ENCODE assay signal across 23 cellular contexts in the genomic region with DNA sequence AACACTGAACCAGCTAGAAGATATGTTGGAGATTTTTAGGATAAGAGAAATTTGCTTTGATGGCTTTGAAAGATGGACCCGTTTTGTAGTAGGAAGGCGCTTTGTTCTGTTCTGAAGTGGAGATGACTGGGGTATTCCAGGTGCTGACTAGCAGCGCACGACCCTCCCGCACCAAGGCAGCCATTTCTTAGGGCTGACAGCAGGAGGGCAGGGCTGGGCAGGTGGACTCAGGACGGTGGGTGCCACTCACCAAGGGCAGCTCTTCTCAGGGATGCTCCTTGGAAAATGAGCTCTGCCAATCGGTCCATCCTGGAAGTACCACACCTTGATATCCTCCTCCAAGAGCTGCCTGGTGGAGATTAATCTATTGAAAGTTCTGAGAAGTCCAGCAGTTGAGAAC.
DNase-seq lines count a peak whose midpoint lies in the region; ATAC-seq, FAIRE-seq and TF ChIP-seq lines count a peak whose summit lies in the region.
"Had no signal": no experiment of that assay in that cellular context is flagged by ENCODE, and none has a peak within 500 bp of the region (broad histone marks: within the 10 kb centered on the region; RNA-seq: fewer than 3 reads in every experiment).

No MANE protein-coding gene starts in this region.

- intact Hi-C loops in kidney (cut with DNase I) (no loop called here), tibial artery (cut with DNase I; ENCODE audit: low total_unique reads) (no loop called here)

- no peak for ATAC-seq in GM18873 (IDR thresholded peaks at IDR 0.05; ENCODE audit: low FRiP score, unreplicated experiment)
- ATAC-seq in GM19463 (IDR thresholded peaks at IDR 0.05; ENCODE audit: unreplicated experiment): no peak

- DNase-seq in kidney: peak; percentile 60
- peak; percentile 22 for DNase-seq in osteoblast (ENCODE audit: insufficient read length, low spot score, missing footprints)
- DNase-seq in tibial artery: no peak
- DNase-seq: 8988T; ACHN; BE2C; C1 segment of cervical spinal cord; CD4-positive, alpha-beta memory T cell; CD4-positive, CD25-positive, alpha-beta regulatory T cell; CD8-positive, alpha-beta memory T cell; COR-L47; DMS 273 treated with DMSO at 0.1 percent for 48 hours; DMS153; DMS53; DMS79; DND-41; EL; GDM1 had no signal

- H3K9me3 ChIP-seq in kidney (ENCODE audit: control insufficient read depth in 1 of 2, low read length in 2 of 2): no peaks in the 10 kb centered on the region
- H3K9me3 ChIP-seq in osteoblast (ENCODE audit: low read depth, low read length): no peaks in the 10 kb centered on the region
- no peaks in the 10 kb centered on the region for H3K9me3 ChIP-seq in tibial artery
- H3K9me3 ChIP-seq: BLaER1 had no signal

- H4K20me1 ChIP-seq in osteoblast (ENCODE audit: insufficient read depth, low read length): no peaks in the 10 kb centered on the region
- H4K20me1 ChIP-seq: BLaER1 had no signal

- H3K79me2 ChIP-seq in osteoblast (ENCODE audit: insufficient read depth, low read length): no peaks in the 10 kb centered on the region

- H3K4me3 ChIP-seq in kidney (ENCODE audit: low read length in 2 of 2): no peak overlapping the region
- H3K4me3 ChIP-seq in osteoblast (ENCODE audit: insufficient read depth, low read length): no peak overlapping the region
- no peak overlapping the region for H3K4me3 ChIP-seq in tibial artery
- H3K4me3 ChIP-seq: BLaER1 had no signal

- no peak overlapping the region for H3K4me2 ChIP-seq in osteoblast (ENCODE audit: insufficient read depth, low read length)
- H3K4me2 ChIP-seq: BLaER1 had no signal

- H3K27me3 ChIP-seq in osteoblast (ENCODE audit: insufficient read depth, low read length) (no peaks in the 10 kb centered on the region), tibial artery (no peaks in the 10 kb centered on the region)
- H3K27me3 ChIP-seq: BE2C, BLaER1 had no signal

- no peak overlapping the region for H3K27ac ChIP-seq in kidney (ENCODE audit: low read depth in 2 of 2, low read length in 2 of 2)
- no peak overlapping the region for H3K27ac ChIP-seq in osteoblast (ENCODE audit: low read depth, low read length)
- H3K27ac ChIP-seq in tibial artery: no peak overlapping the region
- H3K27ac ChIP-seq: BLaER1 had no signal

- TF ChIP-seq CTCF in kidney (IDR thresholded peaks at IDR 0.05; ENCODE audit: borderline replicate concordance, extremely low read depth, insufficient read depth): no peak
- no peak for TF ChIP-seq CTCF in osteoblast (IDR thresholded peaks at IDR 0.05; ENCODE audit: extremely low read depth, low read depth, low read length)
- no peak for TF ChIP-seq CTCF in tibial artery (IDR thresholded peaks at IDR 0.05)

- H3K9ac ChIP-seq in kidney (ENCODE audit: low read length in 2 of 2): no peak overlapping the region
- H3K9ac ChIP-seq: BLaER1 had no signal

- H3K4me1 ChIP-seq in kidney (ENCODE audit: control insufficient read depth in 1 of 2, insufficient read depth in 1 of 2, low read depth in 1 of 2, low read length in 2 of 2): no peaks in the 10 kb centered on the region
- H3K4me1 ChIP-seq in osteoblast (ENCODE audit: insufficient read depth, low read length): no peaks in the 10 kb centered on the region
- no peaks in the 10 kb centered on the region for H3K4me1 ChIP-seq in tibial artery
- H3K4me1 ChIP-seq: BE2C had no signal

- H3K36me3 ChIP-seq in kidney (ENCODE audit: control insufficient read depth in 1 of 2, insufficient read depth in 2 of 2, low read length in 2 of 2): peaks cover 0 to 2% of the 10 kb centered on the region in 2 donors
- H3K36me3 ChIP-seq in osteoblast (ENCODE audit: insufficient read depth, low read length): no peaks in the 10 kb centered on the region
- H3K36me3 ChIP-seq in tibial artery: peaks cover 25 to 33% (median 27%) of the 10 kb centered on the region in 3 donors
- H3K36me3 ChIP-seq: BE2C, BLaER1 had no signal

- no peak overlapping the region for H2AFZ ChIP-seq in osteoblast (ENCODE audit: low read length)

- FAIRE-seq in kidney (lab: Jason Lieb, UNC): no peak
- FAIRE-seq: A204.1, GM12891 had no signal

Comparison
In these comparisons a context has a peak if more than half of its experiments do, and no peak if none do; other contexts are left out.
1. DNase-seq: peak in kidney (single experiment) and osteoblast (single experiment); none in tibial artery (0 of 2).